In genomic region chr7:36075561-36075960, GRCh38 we compare ENCODE assay signal across 18 cellular contexts.
A peak's percentile ranks its signal among the peaks of the same experiment; 100 is the strongest.
DNase-seq lines count a peak whose midpoint lies in the region; ATAC-seq and TF ChIP-seq lines count a peak whose summit lies in the region.
"Had no signal": no experiment of that assay in that cellular context is flagged by ENCODE, and none has a peak within 500 bp of the region (broad histone marks: within the 10 kb centered on the region; RNA-seq: fewer than 3 reads in every experiment).

No MANE protein-coding gene starts in this region.

- no peak overlapping the region for H3K27ac ChIP-seq in neural progenitor cell
- H3K27ac ChIP-seq: 22Rv1, HL-60 had no signal

- TF ChIP-seq CTCF in brain (conservative IDR thresholded peaks at IDR 0.05) (no peak), neural progenitor cell (IDR thresholded peaks at IDR 0.05) (no peak)

- H3K4me3 Mint-ChIP-seq in brain (no peak overlapping the region), neural progenitor cell (no peak overlapping the region), T-cell (no peak overlapping the region)
- H3K4me3 Mint-ChIP-seq in stimulated activated effector memory CD8-positive, alpha-beta T cell treated with anti-CD3 and anti-CD28 coated beads, Interleukin-12 subunit alpha, Interleukin-12 subunit beta, amount 100 ng/mL, for 72 hours, result no peak overlapping the region
- H3K4me3 Mint-ChIP-seq: B cell; CD4-positive, CD25-positive, alpha-beta regulatory T cell had no signal

- H3K4me2 ChIP-seq in neural progenitor cell, result no peak overlapping the region

- peaks cover 7% of the 10 kb centered on the region for H3F3A ChIP-seq in neural progenitor cell (ENCODE audit: low read depth)

- peak overlapping the region in 3 of 5 experiments; percentile 7 to 64 (median 38) for H3K27ac Mint-ChIP-seq in brain
- no peak overlapping the region for H3K27ac Mint-ChIP-seq in neural progenitor cell
- H3K27ac Mint-ChIP-seq in T-cell, result no peak overlapping the region
- no peak overlapping the region for H3K27ac Mint-ChIP-seq in stimulated activated effector memory CD8-positive, alpha-beta T cell treated with anti-CD3 and anti-CD28 coated beads, Interleukin-12 subunit alpha, Interleukin-12 subunit beta, amount 100 ng/mL, for 72 hours
- H3K27ac Mint-ChIP-seq: B cell; CD4-positive, CD25-positive, alpha-beta regulatory T cell had no signal

- no peak overlapping the region for H3K4me3 ChIP-seq in neural progenitor cell

- CTCF ChIA-PET in T-cell (lab: Charles Lee), result no interaction called here

- no peak for ATAC-seq in T-cell (replicated peaks in 1 of 4)
- no peak for ATAC-seq in stimulated activated effector memory CD8-positive, alpha-beta T cell treated with anti-CD3 and anti-CD28 coated beads, Interleukin-12 subunit alpha, Interleukin-12 subunit beta, amount 100 ng/mL, for 72 hours

- no peaks in the 10 kb centered on the region for H4K20me1 ChIP-seq in neural progenitor cell (ENCODE audit: low read depth)

- H3K79me2 ChIP-seq in neural progenitor cell (ENCODE audit: low read depth), result no peaks in the 10 kb centered on the region

- H3K36me3 Mint-ChIP-seq in brain, result no peaks in the 10 kb centered on the region
- H3K36me3 Mint-ChIP-seq in neural progenitor cell, result no peaks in the 10 kb centered on the region
- H3K36me3 Mint-ChIP-seq in T-cell, result no peaks in the 10 kb centered on the region
- H3K36me3 Mint-ChIP-seq in stimulated activated effector memory CD8-positive, alpha-beta T cell treated with anti-CD3 and anti-CD28 coated beads, Interleukin-12 subunit alpha, Interleukin-12 subunit beta, amount 100 ng/mL, for 72 hours, result no peaks in the 10 kb centered on the region
- H3K36me3 Mint-ChIP-seq: CD4-positive, CD25-positive, alpha-beta regulatory T cell had no signal

- H3K9me3 Mint-ChIP-seq in brain (no peaks in the 10 kb centered on the region), neural progenitor cell (no peaks in the 10 kb centered on the region), T-cell (no peaks in the 10 kb centered on the region)
- no peaks in the 10 kb centered on the region for H3K9me3 Mint-ChIP-seq in stimulated activated effector memory CD8-positive, alpha-beta T cell treated with anti-CD3 and anti-CD28 coated beads, Interleukin-12 subunit alpha, Interleukin-12 subunit beta, amount 100 ng/mL, for 72 hours
- H3K9me3 Mint-ChIP-seq: CD4-positive, CD25-positive, alpha-beta regulatory T cell had no signal

- H3K36me3 ChIP-seq in neural progenitor cell, result no peaks in the 10 kb centered on the region

- no peak overlapping the region for H3K9ac ChIP-seq in neural progenitor cell

- peaks cover under 1% of the 10 kb centered on the region for H3K27me3 Mint-ChIP-seq in brain
- peaks cover 7% of the 10 kb centered on the region for H3K27me3 Mint-ChIP-seq in neural progenitor cell (ENCODE audit: insufficient read depth, low read depth)
- H3K27me3 Mint-ChIP-seq in T-cell, result peaks cover 3 to 5% of the 10 kb centered on the region in 2 donors

- H3K4me1 ChIP-seq in neural progenitor cell, result peaks cover 10% of the 10 kb centered on the region

- DNase-seq in NCI-H2081 (lab: John Stamatoyannopoulos, UW) (peak; percentile 31 to 46), NCI-H2081 treated with DMSO at 0.1 percent for 48 hours (lab: John Stamatoyannopoulos, UW) (no peak), NCI-H146 (lab: John Stamatoyannopoulos, UW) (peak; percentile 82), neural progenitor cell (ENCODE audit: low spot score) (peak; percentile 13), middle frontal gyrus (ENCODE audit: extremely low spot score, low spot score) (no peak), T-cell (no peak)
- DNase-seq in stimulated activated effector memory CD8-positive, alpha-beta T cell treated with anti-CD3 and anti-CD28 coated beads, Interleukin-12 subunit alpha, Interleukin-12 subunit beta, amount 100 ng/mL, for 72 hours (ENCODE audit: low spot score in 2 of 2), result no peak
- DNase-seq: Calu3; CD4-positive, CD25-positive, alpha-beta regulatory T cell; DMS79; HCEC 1CT; MV-4-11; NCI-H446 treated with DMSO at 0.1 percent for 48 hours; NCI-H82 had no signal

- POLR2A ChIA-PET in T-cell (lab: Charles Lee), result no interaction called here

- peaks cover 17% of the 10 kb centered on the region for H3K4me1 Mint-ChIP-seq in brain
- H3K4me1 Mint-ChIP-seq in neural progenitor cell, result peaks cover 8% of the 10 kb centered on the region
- no peaks in the 10 kb centered on the region for H3K4me1 Mint-ChIP-seq in T-cell
- no peaks in the 10 kb centered on the region for H3K4me1 Mint-ChIP-seq in stimulated activated effector memory CD8-positive, alpha-beta T cell treated with anti-CD3 and anti-CD28 coated beads, Interleukin-12 subunit alpha, Interleukin-12 subunit beta, amount 100 ng/mL, for 72 hours
- H3K4me1 Mint-ChIP-seq: B cell; CD4-positive, CD25-positive, alpha-beta regulatory T cell had no signal

- H3K27me3 ChIP-seq in neural progenitor cell, result no peaks in the 10 kb centered on the region

- no peaks in the 10 kb centered on the region for H3K9me3 ChIP-seq in neural progenitor cell (ENCODE audit: low read depth)

- H2AFZ ChIP-seq in neural progenitor cell (replicated peaks), result no peak overlapping the region

Comparison
In these comparisons a context has a peak if more than half of its experiments do, and no peak if none do; other contexts are left out.
1. DNase-seq: peak in NCI-H2081 (2 of 2), NCI-H146 (single experiment) and neural progenitor cell (single experiment); none in NCI-H2081 treated with DMSO at 0.1 percent for 48 hours (single experiment), middle frontal gyrus (single experiment), T-cell (0 of 34) and stimulated activated effector memory CD8-positive, alpha-beta T cell treated with anti-CD3 and anti-CD28 coated beads, Interleukin-12 subunit alpha, Interleukin-12 subunit beta, amount 100 ng/mL, for 72 hours (0 of 2).
2. H3K27ac Mint-ChIP-seq: peak in brain (3 of 5); none in neural progenitor cell (single experiment), T-cell (0 of 2) and stimulated activated effector memory CD8-positive, alpha-beta T cell treated with anti-CD3 and anti-CD28 coated beads, Interleukin-12 subunit alpha, Interleukin-12 subunit beta, amount 100 ng/mL, for 72 hours (single experiment).